Comparison of ENCODE assay signal across 11 cellular contexts in genomic region chr9:136997830-136998234, GRCh38. TPM values are rescaled to one million over a fixed set of nuclear protein-coding genes. Genes with fewer than 3 reads are reported as not detected.
DNase-seq lines count a peak whose midpoint lies in the region; ATAC-seq and TF ChIP-seq lines count a peak whose summit lies in the region.
"Had no signal": no experiment of that assay in that cellular context is flagged by ENCODE, and none has a peak within 500 bp of the region (broad histone marks: within the 10 kb centered on the region; RNA-seq: fewer than 3 reads in every experiment).

No MANE protein-coding gene starts in this region.

- TF ChIP-seq POLR2A in Peyer's patch (IDR thresholded peaks at IDR 0.05): no peak

- peak overlapping the region; percentile 61 for H2AK5ac ChIP-seq in neuronal stem cell (ENCODE audit: low read depth, low read length)

- intact Hi-C loops in Caco-2 (cut with micrococcal nuclease; ENCODE audit: unreplicated experiment): loop anchor here (2.0 kb wide), 1 partner anchor 49 kb away; no protein-coding TSS in a partner anchor

- no peak overlapping the region for H3K4me2 ChIP-seq in neuronal stem cell (ENCODE audit: insufficient read depth, low read length, poor library complexity, severe bottlenecking)

- WGBS in neuronal stem cell (ENCODE audit: extremely low coverage in 2 of 2, insufficient read length in 2 of 2, insufficient replicate concordance in 1 of 2), 2 donors: no CpG with 5 or more reads among the region's 18 CpGs

- no peak overlapping the region for H2AFZ ChIP-seq in neuronal stem cell (ENCODE audit: low read length)

- peak overlapping the region; percentile 44 for H3K9ac ChIP-seq in neuronal stem cell (ENCODE audit: low read depth, low read length, poor library complexity)

- no peak overlapping the region for H3K18ac ChIP-seq in neuronal stem cell (ENCODE audit: low read length)

- no peak overlapping the region for H3K14ac ChIP-seq in neuronal stem cell (ENCODE audit: low read length)

- no peak overlapping the region for H3K4ac ChIP-seq in neuronal stem cell (ENCODE audit: low read length)

- H3K9me3 ChIP-seq in Caco-2: no peaks in the 10 kb centered on the region
- H3K9me3 ChIP-seq in Peyer's patch: no peaks in the 10 kb centered on the region
- H3K9me3 ChIP-seq in neuronal stem cell (replicated peaks in 1 of 2; ENCODE audit: control insufficient read depth in 2 of 2, insufficient read depth in 1 of 2, low read depth in 1 of 2, low read length in 2 of 2): no peaks in the 10 kb centered on the region
- H3K9me3 ChIP-seq: neutrophil, thoracic aorta had no signal

- H3K23ac ChIP-seq in neuronal stem cell (ENCODE audit: low read depth, low read length, poor library complexity): peak overlapping the region; percentile 95

- BruUV-seq in Caco-2 (replicated peaks; lab: Mats Ljungman, UMichigan): no TSS peak

- no peak for ATAC-seq in GM21528 (IDR thresholded peaks at IDR 0.05; ENCODE audit: low FRiP score, unreplicated experiment)

- H3K4me3 ChIP-seq in Caco-2 (ENCODE audit: low read depth, low read length): no peak overlapping the region
- no peak overlapping the region for H3K4me3 ChIP-seq in Peyer's patch
- H3K4me3 ChIP-seq in neuronal stem cell (ENCODE audit: low read length in 2 of 2): no peak overlapping the region
- H3K4me3 ChIP-seq: thoracic aorta had no signal

- no peak overlapping the region for H2BK12ac ChIP-seq in neuronal stem cell (ENCODE audit: low read length)

- peaks cover 10% of the 10 kb centered on the region for H3K4me1 Mint-ChIP-seq in Caco-2 (ENCODE audit: low read depth, unreplicated experiment)

- H3K4me3 Mint-ChIP-seq in Caco-2 (ENCODE audit: unreplicated experiment): peak overlapping the region; percentile 48

- peak overlapping the region; percentile 23 to 76 (median 64) for H3K27ac ChIP-seq in Peyer's patch
- H3K27ac ChIP-seq in neuronal stem cell (replicated peaks; ENCODE audit: low read length): no peak overlapping the region
- H3K27ac ChIP-seq: neutrophil had no signal

- no peak overlapping the region for H3K27ac Mint-ChIP-seq in Caco-2 (ENCODE audit: unreplicated experiment)

- H2BK5ac ChIP-seq in neuronal stem cell (ENCODE audit: low read length): peak overlapping the region; percentile 10

- H3K27me3 ChIP-seq in Caco-2 (replicated peaks; ENCODE audit: control insufficient read depth, insufficient read depth, low read length) (no peaks in the 10 kb centered on the region), Peyer's patch (no peaks in the 10 kb centered on the region), neuronal stem cell (ENCODE audit: control insufficient read depth in 3 of 3, insufficient read depth in 3 of 3, low read depth in 1 of 3, low read length in 3 of 3) (peaks cover 0 to 5% (median 0%) of the 10 kb centered on the region in 3 experiments)

- no peaks in the 10 kb centered on the region for H3K9me3 Mint-ChIP-seq in Caco-2 (ENCODE audit: unreplicated experiment)

- H2BK120ac ChIP-seq in neuronal stem cell (ENCODE audit: low read depth, low read length): no peak overlapping the region

- no peak overlapping the region for H4K8ac ChIP-seq in neuronal stem cell (ENCODE audit: low read depth, low read length)

- H3K79me1 ChIP-seq in neuronal stem cell (ENCODE audit: low read depth, low read length): peaks cover 4% of the 10 kb centered on the region

- CTCF ChIA-PET in Caco-2 (lab: Charles Lee): interaction anchor here (1.0 to 2.8 kb wide), 2 partner anchors 37 to 50 kb away, joined by 4 to 12 read pairs; no protein-coding TSS in a partner anchor

- no peaks in the 10 kb centered on the region for H3K36me3 ChIP-seq in Caco-2 (ENCODE audit: control insufficient read depth, insufficient read depth, low read length)
- peaks cover 0 to 7% (median 0%) of the 10 kb centered on the region in 3 donors for H3K36me3 ChIP-seq in Peyer's patch
- peaks cover 6 to 15% of the 10 kb centered on the region in 2 donors for H3K36me3 ChIP-seq in neuronal stem cell (replicated peaks in 1 of 2; ENCODE audit: control insufficient read depth in 2 of 2, insufficient read depth in 2 of 2, low read length in 2 of 2)
- H3K36me3 ChIP-seq: neutrophil, thoracic aorta had no signal

- H4K91ac ChIP-seq in neuronal stem cell (ENCODE audit: low read depth, low read length, poor library complexity): no peak overlapping the region

- H3K36me3 Mint-ChIP-seq in Caco-2 (ENCODE audit: insufficient read depth, unreplicated experiment): peaks cover 37% of the 10 kb centered on the region

- no peak for TF ChIP-seq CTCF in Caco-2 (IDR thresholded peaks at IDR 0.05; ENCODE audit: insufficient read depth in 1 of 2, low read depth in 1 of 2, low read length in 1 of 2, severe bottlenecking in 1 of 2, unreplicated experiment in 1 of 2)
- no peak for TF ChIP-seq CTCF in Peyer's patch (IDR thresholded peaks at IDR 0.05)

- H3K4me1 ChIP-seq in Caco-2 (peaks cover 28% of the 10 kb centered on the region), Peyer's patch (peaks cover 3 to 47% (median 28%) of the 10 kb centered on the region in 4 donors), neuronal stem cell (ENCODE audit: control insufficient read depth in 2 of 2, insufficient read depth in 1 of 2, low read depth in 1 of 2, low read length in 2 of 2) (peaks cover 9 to 19% of the 10 kb centered on the region in 2 donors)

- H3K27me3 Mint-ChIP-seq in Caco-2 (ENCODE audit: insufficient read depth, unreplicated experiment): no peaks in the 10 kb centered on the region

- DNase-seq in Caco-2 (no peak), Peyer's patch (peak in 2 of 3 donors; percentile 62 to 78), neuronal stem cell (ENCODE audit: low spot score) (no peak), NCI-H2081 (lab: John Stamatoyannopoulos, UW) (no peak)
- DNase-seq in central memory CD4-positive, alpha-beta T cell: peak; percentile 42
- DNase-seq in NK-92 treated with Interleukin-12 subunit alpha and Interleukin-12 subunit beta, amount 100 ng/mL, for 24 hours (lab: John Stamatoyannopoulos, UW): no peak
- DNase-seq: NCI-H524; stimulated activated CD4-positive, alpha-beta T cell treated with anti-CD3 and anti-CD28 coated beads, Interleukin-1b, Interleukin-23, amount 100 ng/mL, for 48 hours had no signal

- H2BK15ac ChIP-seq in neuronal stem cell (ENCODE audit: low read length): peak overlapping the region; percentile 96

- POLR2A ChIA-PET in Caco-2 (lab: Charles Lee): no interaction called here

RNA-seq across cellular contexts. Expression of gene CLIC3, which starts 1.5 kb away (rescaled TPM):
- total RNA-seq in Caco-2 (2022) (4.5 and 4.7 TPM in 2 replicates), Peyer's patch (1 to 10 TPM in 1 of 4 donors, not detected in 3; 3.3 TPM)
- not detected for polyA plus RNA-seq in neuronal stem cell (2013, experiment 1 of 2)
- polyA plus RNA-seq in neuronal stem cell (2013, experiment 2 of 2): not detected

RNA-seq across cellular contexts. Expression of gene PAXX, which starts 5.6 kb away (rescaled TPM):
- total RNA-seq in Caco-2 (2022): 66.2 TPM in 2 replicates
- 10 to 100 TPM; 52.3 to 92.4 (median 63.0) TPM for total RNA-seq in Peyer's patch
- polyA plus RNA-seq in neuronal stem cell (2013, experiment 1 of 2): 57.4 TPM
- polyA plus RNA-seq in neuronal stem cell (2013, experiment 2 of 2): 58.1 TPM

RNA-seq across cellular contexts. Expression of gene LCNL1, which starts 15.0 kb away (rescaled TPM):
- not detected in 2 replicates for total RNA-seq in Caco-2 (2022)
- total RNA-seq in Peyer's patch: under 1 TPM in 2 of 4 donors, not detected in 2; 0.28 to 0.83 TPM
- polyA plus RNA-seq in neuronal stem cell (2013, experiment 1 of 2): 0.07 TPM
- polyA plus RNA-seq in neuronal stem cell (2013, experiment 2 of 2): 0.07 TPM
- total RNA-seq: thoracic aorta had no signal

RNA-seq across cellular contexts. Expression of gene PTGDS, which starts 20.5 kb away (rescaled TPM):
- total RNA-seq in Caco-2 (2022): not detected in 2 replicates
- 10 to 100 TPM in 2 of 4 donors, 1 to 10 TPM in 2; 1.2 to 21.5 (median 7.8) TPM for total RNA-seq in Peyer's patch
- polyA plus RNA-seq in neuronal stem cell (2013, experiment 1 of 2): 0.33 TPM
- 0.42 TPM for polyA plus RNA-seq in neuronal stem cell (2013, experiment 2 of 2)

RNA-seq across cellular contexts. Expression of gene ABCA2, which starts 30.2 kb away (rescaled TPM):
- total RNA-seq in Caco-2 (2022): 22.6 and 27.3 TPM in 2 replicates
- total RNA-seq in Peyer's patch: 10 to 100 TPM; 46.4 to 69.0 (median 49.0) TPM
- polyA plus RNA-seq in neuronal stem cell (2013, experiment 1 of 2): 27.7 TPM
- polyA plus RNA-seq in neuronal stem cell (2013, experiment 2 of 2): 24.0 TPM

Comparison
In these comparisons a context has a peak if more than half of its experiments do, and no peak if none do; other contexts are left out.
1. DNase-seq: peak in Peyer's patch (2 of 3) and central memory CD4-positive, alpha-beta T cell (single experiment); none in Caco-2 (0 of 2), neuronal stem cell (single experiment), NCI-H2081 (0 of 2) and NK-92 treated with Interleukin-12 subunit alpha and Interleukin-12 subunit beta, amount 100 ng/mL, for 24 hours (single experiment).